1 cellular context compared by ENCODE assay signal in genomic region chrX:39418132-39418935, GRCh38.
TF ChIP-seq lines count a peak whose summit lies in the region.

No MANE protein-coding gene starts in this region.

TF ChIP-seq in H1, 55 proteins besides CTCF, POLR2A, EP300 and RAD21:
- no peak for TF ChIP-seq JUND (IDR thresholded peaks at IDR 0.05; ENCODE audit: low read length)
- no peak for TF ChIP-seq SIRT6 (IDR thresholded peaks at IDR 0.05; ENCODE audit: low read length)
- TF ChIP-seq SIN3A (conservative IDR thresholded peaks at IDR 0.05 in 1 of 2, IDR thresholded peaks at IDR 0.05 in 1 of 2; ENCODE audit: low read depth in 1 of 2, low read length in 2 of 2): no peak
- TF ChIP-seq POU5F1 (IDR thresholded peaks at IDR 0.05; ENCODE audit: low read depth, low read length): no peak
- TF ChIP-seq TAF7 (optimal IDR thresholded peaks at IDR 0.05; ENCODE audit: borderline replicate concordance, low read depth, low read length): no peak
- no peak for TF ChIP-seq SP2 (IDR thresholded peaks at IDR 0.05; ENCODE audit: low read length)
- TF ChIP-seq BRCA1 (IDR thresholded peaks at IDR 0.05; ENCODE audit: low read depth, low read length): no peak
TF ChIP-seq in H1: peak in this region for 0.
